In genomic region chr15:40911693-40912092, GRCh38 we compare ENCODE assay signal across 11 cellular contexts. TPM values are rescaled to one million over a fixed set of nuclear protein-coding genes. Genes with fewer than 3 reads are reported as not detected.
"Had no signal": no experiment of that assay in that cellular context is flagged by ENCODE, and none has a peak within 500 bp of the region (broad histone marks: within the 10 kb centered on the region; RNA-seq: fewer than 3 reads in every experiment).

No MANE protein-coding gene starts in this region.

- H3K27ac Mint-ChIP-seq: activated naive CD4-positive, alpha-beta T cell treated with anti-CD3 and anti-CD28 coated beads, Interleukin-2, amount 10 ng/mL, durations not matched to agents 7 days and 5 days; activated T-helper 2 cell treated with anti-CD3 and anti-CD28 coated beads, Interferon-gamma antibody, Interleukin-2, Interleukin-4, amounts not matched to agents 10 μg/mL and 5 μg/mL and 100 μg/mL, durations not matched to agents 14 hours and 24 hours and 36 hours; stimulated activated memory B cell treated with anti-CD40 and anti-IgM and Interleukin-4, amounts not matched to agents 10 μg/mL and 1 μg/mL and 100 μg/mL, for 72 hours had no signal

- H3K27ac ChIP-seq: ascending aorta, dorsolateral prefrontal cortex, neutrophil had no signal

- DNase-seq: activated CD4-positive, alpha-beta T cell treated with anti-CD3 and anti-CD28 coated beads, Interleukin-2, amount 50 U/mL, for 1 hour; activated naive CD4-positive, alpha-beta T cell treated with anti-CD3 and anti-CD28 coated beads, Interleukin-2, amount 10 ng/mL, durations not matched to agents 7 days and 5 days; dorsolateral prefrontal cortex; left ventricle myocardium superior; stimulated activated CD4-positive, alpha-beta T cell treated with anti-CD3 and anti-CD28 coated beads, Interleukin-12 subunit alpha, Interleukin-12 subunit beta, amount 100 ng/mL, for 4 hours; T-helper 2 cell had no signal

- ATAC-seq: left ventricle myocardium superior; stimulated activated memory B cell treated with anti-CD40 and anti-IgM and Interleukin-4, amounts not matched to agents 10 μg/mL and 1 μg/mL and 100 μg/mL, for 72 hours had no signal

- H3K9me3 Mint-ChIP-seq: activated T-helper 2 cell treated with anti-CD3 and anti-CD28 coated beads, Interferon-gamma antibody, Interleukin-2, Interleukin-4, amounts not matched to agents 10 μg/mL and 5 μg/mL and 100 μg/mL, durations not matched to agents 14 hours and 24 hours and 36 hours; stimulated activated memory B cell treated with anti-CD40 and anti-IgM and Interleukin-4, amounts not matched to agents 10 μg/mL and 1 μg/mL and 100 μg/mL, for 72 hours had no signal

- H3K4me3 ChIP-seq: ascending aorta, dorsolateral prefrontal cortex, vagina had no signal

- H3K36me3 Mint-ChIP-seq: activated naive CD4-positive, alpha-beta T cell treated with anti-CD3 and anti-CD28 coated beads, Interleukin-2, amount 10 ng/mL, durations not matched to agents 7 days and 5 days; stimulated activated memory B cell treated with anti-CD40 and anti-IgM and Interleukin-4, amounts not matched to agents 10 μg/mL and 1 μg/mL and 100 μg/mL, for 72 hours had no signal

- H3K36me3 ChIP-seq: ascending aorta, neutrophil, vagina had no signal

- H3K27me3 ChIP-seq: ascending aorta, dorsolateral prefrontal cortex, neutrophil, vagina had no signal

- H3K4me3 Mint-ChIP-seq: activated naive CD4-positive, alpha-beta T cell treated with anti-CD3 and anti-CD28 coated beads, Interleukin-2, amount 10 ng/mL, durations not matched to agents 7 days and 5 days; stimulated activated memory B cell treated with anti-CD40 and anti-IgM and Interleukin-4, amounts not matched to agents 10 μg/mL and 1 μg/mL and 100 μg/mL, for 72 hours had no signal

- H3K9me3 ChIP-seq: ascending aorta, neutrophil, vagina had no signal

- H3K27me3 Mint-ChIP-seq: stimulated activated memory B cell treated with anti-CD40 and anti-IgM and Interleukin-4, amounts not matched to agents 10 μg/mL and 1 μg/mL and 100 μg/mL, for 72 hours had no signal

RNA-seq across cellular contexts. Expression of gene RHOV, which starts 37.7 kb away (rescaled TPM):
- total RNA-seq: ascending aorta, left ventricle myocardium superior had no signal
